In the genomic region with DNA sequence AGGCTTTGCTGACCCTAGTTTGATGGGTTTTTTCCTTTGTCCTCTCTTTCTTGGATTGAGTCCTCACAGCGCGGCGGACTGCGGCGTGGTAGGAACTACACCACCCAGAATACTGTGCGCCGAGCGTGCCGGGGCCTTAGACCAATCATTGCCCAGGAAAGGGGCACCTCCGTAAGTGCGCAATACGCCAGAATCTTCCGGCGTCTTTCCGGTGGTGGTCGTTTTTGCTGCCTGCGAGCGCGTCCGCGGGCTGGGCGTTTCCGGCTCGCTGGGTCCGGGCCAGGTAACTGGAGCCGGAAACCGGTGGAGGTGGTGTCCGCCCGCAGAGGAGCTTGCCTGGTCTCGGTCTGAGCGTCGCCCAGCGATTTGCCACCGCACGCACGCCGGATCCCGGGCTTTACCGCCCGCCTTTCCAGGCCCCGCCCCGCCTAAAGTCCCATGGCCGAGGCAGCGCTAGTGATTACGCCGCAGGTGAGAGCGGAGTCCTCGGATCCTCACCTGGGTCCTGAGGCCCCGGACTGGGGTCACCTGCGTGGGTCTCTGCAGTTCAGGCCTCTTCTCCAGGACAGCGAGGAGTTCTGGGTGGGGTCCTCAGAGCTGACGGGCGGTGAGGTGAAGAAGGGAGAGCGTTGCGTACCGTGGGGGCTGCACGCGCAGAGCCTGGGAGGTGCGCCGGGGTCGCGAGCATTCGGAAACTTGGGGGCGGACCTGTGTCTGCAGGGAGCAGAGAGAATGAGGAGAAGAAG, we compare ENCODE assay signal across 8 cellular contexts. TPM values are rescaled to one million over a fixed set of nuclear protein-coding genes. Genes with fewer than 3 reads are reported as not detected.
DNase-seq lines count a peak whose midpoint lies in the region; ATAC-seq and TF ChIP-seq lines count a peak whose summit lies in the region.

A gene (plus strand): TSS at position 221 of the 746 bp plus-strand sequence. CDS start 218 bp downstream, at position 439.

- peak; percentile 99 for ATAC-seq in HG03175 (IDR thresholded peaks at IDR 0.05; ENCODE audit: unreplicated experiment)
- peak; percentile 99 for ATAC-seq in left lobe of liver

- DNase-seq in AG09309 (ENCODE audit: low read depth), result peak; percentile 55
- DNase-seq in NCI-H446 treated with DMSO at 0.1 percent for 48 hours (lab: John Stamatoyannopoulos, UW), result peak; percentile 84
- peak; percentile 96 for DNase-seq in activated CD4-positive, alpha-beta T cell treated with anti-CD3 and anti-CD28 coated beads, Interleukin-2, amount 10 ng/mL, durations not matched to agents 24 days and 14 days
- DNase-seq in left lobe of liver (ENCODE audit: low spot score), result peak; percentile 88
- DNase-seq in stimulated activated CD4-positive, alpha-beta T cell treated with anti-CD3 and anti-CD28 coated beads, Interleukin-1b, Interleukin-23, amount 100 ng/mL, for 48 hours, result peak; percentile 90

- peak; percentile 71 for TF ChIP-seq POLR2A in GM18951 (IDR thresholded peaks at IDR 0.05; ENCODE audit: extremely low read depth, insufficient read depth, insufficient read length)

- H3K36me3 Mint-ChIP-seq in activated CD4-positive, alpha-beta T cell treated with anti-CD3 and anti-CD28 coated beads, Interleukin-2, amount 10 ng/mL, durations not matched to agents 24 days and 14 days (ENCODE audit: low read depth), result peaks cover 30% of the 10 kb centered on the region
- peaks cover 41% of the 10 kb centered on the region for H3K36me3 Mint-ChIP-seq in dendritic cell treated with granulocyte-macrophage colony-stimulating factor and Interleukin-4, amounts not matched to agents 40 ng/mL and 50 ng/mL, for 4 days (ENCODE audit: low read depth)

- peaks cover 14% of the 10 kb centered on the region for H3K4me1 Mint-ChIP-seq in activated CD4-positive, alpha-beta T cell treated with anti-CD3 and anti-CD28 coated beads, Interleukin-2, amount 10 ng/mL, durations not matched to agents 24 days and 14 days
- H3K4me1 Mint-ChIP-seq in dendritic cell treated with granulocyte-macrophage colony-stimulating factor and Interleukin-4, amounts not matched to agents 40 ng/mL and 50 ng/mL, for 4 days (ENCODE audit: low read depth), result peaks cover 13% of the 10 kb centered on the region

- H3K27ac Mint-ChIP-seq in activated CD4-positive, alpha-beta T cell treated with anti-CD3 and anti-CD28 coated beads, Interleukin-2, amount 10 ng/mL, durations not matched to agents 24 days and 14 days, result peak within 1 kb of the TSS; percentile 57
- peak within 1 kb of the TSS; percentile 86 for H3K27ac Mint-ChIP-seq in dendritic cell treated with granulocyte-macrophage colony-stimulating factor and Interleukin-4, amounts not matched to agents 40 ng/mL and 50 ng/mL, for 4 days

- TF ChIP-seq CTCF in AG09309 (IDR thresholded peaks at IDR 0.05; ENCODE audit: control insufficient read depth, insufficient read depth, low read depth, low read length, missing control alignments), result no peak

- peak within 1 kb of the TSS; percentile 74 for H3K4me3 ChIP-seq in AG09309 (ENCODE audit: control insufficient read depth, low read depth, low read length)

- H3K9me3 Mint-ChIP-seq in activated CD4-positive, alpha-beta T cell treated with anti-CD3 and anti-CD28 coated beads, Interleukin-2, amount 10 ng/mL, durations not matched to agents 24 days and 14 days, result peaks cover 33% of the 10 kb centered on the region
- H3K9me3 Mint-ChIP-seq in dendritic cell treated with granulocyte-macrophage colony-stimulating factor and Interleukin-4, amounts not matched to agents 40 ng/mL and 50 ng/mL, for 4 days, result peaks cover 50% of the 10 kb centered on the region

- in situ Hi-C loops in GM18951 (cut with MboI; ENCODE audit: low sequenced_read_pairs, unreplicated experiment), result no loop called here

- peak within 1 kb of the TSS; percentile 99 for H3K4me3 Mint-ChIP-seq in activated CD4-positive, alpha-beta T cell treated with anti-CD3 and anti-CD28 coated beads, Interleukin-2, amount 10 ng/mL, durations not matched to agents 24 days and 14 days
- H3K4me3 Mint-ChIP-seq in dendritic cell treated with granulocyte-macrophage colony-stimulating factor and Interleukin-4, amounts not matched to agents 40 ng/mL and 50 ng/mL, for 4 days, result peak within 1 kb of the TSS; percentile 86

- intact Hi-C loops in activated CD4-positive, alpha-beta T cell treated with anti-CD3 and anti-CD28 coated beads, Interleukin-2, amount 10 ng/mL, durations not matched to agents 24 days and 14 days (cut with micrococcal nuclease), result loop anchor here (1.0 kb wide), 5 partner anchors 28 to 138 kb away; a partner anchor contains a TSS
- intact Hi-C loops in dendritic cell treated with granulocyte-macrophage colony-stimulating factor and Interleukin-4, amounts not matched to agents 40 ng/mL and 50 ng/mL, for 4 days (cut with micrococcal nuclease), result loop anchor here (1.0 to 2.0 kb wide), 3 partner anchors 28 to 51 kb away; a partner anchor contains a TSS

- H3K27me3 Mint-ChIP-seq in activated CD4-positive, alpha-beta T cell treated with anti-CD3 and anti-CD28 coated beads, Interleukin-2, amount 10 ng/mL, durations not matched to agents 24 days and 14 days, result no peaks in the 10 kb centered on the region
- peaks cover 1% of the 10 kb centered on the region for H3K27me3 Mint-ChIP-seq in dendritic cell treated with granulocyte-macrophage colony-stimulating factor and Interleukin-4, amounts not matched to agents 40 ng/mL and 50 ng/mL, for 4 days

RNA-seq across cellular contexts. Expression of the gene that starts here (rescaled TPM):
- 4.0 and 4.9 TPM in 2 replicates for total RNA-seq in activated CD4-positive, alpha-beta T cell treated with anti-CD3 and anti-CD28 coated beads, Interleukin-2, amount 10 ng/mL, durations not matched to agents 24 days and 14 days
- 1.0 TPM for total RNA-seq in left lobe of liver

Comparison
In these comparisons a context has a peak if more than half of its experiments do, and no peak if none do; other contexts are left out.
1. Peak in every context shown above with its lines: DNase-seq, ATAC-seq and H3K4me3 ChIP-seq.